Comparison of ENCODE assay signal across 28 cellular contexts in the genomic region with DNA sequence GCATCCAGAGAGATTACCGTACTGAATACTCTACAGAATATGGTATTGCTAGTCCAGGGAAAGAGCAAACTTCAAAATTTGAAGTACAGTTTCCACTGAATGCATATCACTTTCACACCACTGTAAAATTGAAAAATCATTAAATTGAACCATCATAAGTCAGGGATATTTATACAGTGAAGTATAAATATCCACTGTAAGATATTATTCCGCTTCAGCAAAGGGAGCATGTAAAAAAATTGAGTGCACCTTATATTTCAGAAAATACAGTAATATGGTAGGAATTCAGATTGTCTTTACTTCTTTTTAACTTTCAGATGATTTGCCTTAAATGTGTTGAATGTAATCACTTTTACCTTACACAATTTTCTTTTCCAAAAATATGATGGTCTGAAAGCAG.
"Had no signal": no experiment of that assay in that cellular context is flagged by ENCODE, and none has a peak within 500 bp of the region (broad histone marks: within the 10 kb centered on the region; RNA-seq: fewer than 3 reads in every experiment).

No MANE protein-coding gene starts in this region.

- H3K79me2 ChIP-seq: parathyroid adenoma had no signal

- FAIRE-seq: pancreas, small intestine had no signal

- H3K27ac ChIP-seq: neural progenitor cell, neutrophil, ovary, pancreas, parathyroid adenoma, prostate gland, psoas muscle, right atrium auricular region, sigmoid colon, skin epidermis, spleen had no signal

- DNase-seq: naive thymus-derived CD4-positive, alpha-beta T cell; naive thymus-derived CD8-positive, alpha-beta T cell; natural killer cell; nephron progenitor cell; nucleus accumbens; occipital lobe; ovary; pancreas; posterior cingulate gyrus; psoas muscle; retina; right cardiac atrium; sigmoid colon; small intestine; spleen; stimulated activated CD4-positive, alpha-beta T cell treated with anti-CD3 and anti-CD28 coated beads, Interleukin-12 subunit alpha, Interleukin-12 subunit beta, amount 100 ng/mL, for 4 hours; stimulated activated CD4-positive, alpha-beta T cell treated with anti-CD3 and anti-CD28 coated beads, Interleukin-15, amount 100 ng/mL, for 24 hours; stimulated activated CD4-positive, alpha-beta T cell treated with anti-CD3 and anti-CD28 coated beads, Interleukin-1b, Interleukin-23, amount 100 ng/mL, for 48 hours; stimulated activated CD4-positive, alpha-beta T cell treated with anti-CD3 and anti-CD28 coated beads, Interleukin-2, amount 100 ng/mL, for 24 hours had no signal

- H3K36me3 ChIP-seq: neural progenitor cell, neutrophil, ovary, pancreas, prostate gland, right atrium auricular region, sigmoid colon, spleen had no signal

- H3K4me1 ChIP-seq: parathyroid adenoma, psoas muscle had no signal

- ATAC-seq: naive thymus-derived CD4-positive, alpha-beta T cell; naive thymus-derived CD8-positive, alpha-beta T cell; natural killer cell; natural killer cell treated with Interleukin-12 subunit alpha and Interleukin-12 subunit beta and Interleukin-15 and Interleukin-18, amount 100 ng/mL, for 72 hours; pancreas; psoas muscle; right cardiac atrium; sciatic nerve had no signal

- H3K4me3 ChIP-seq: neural progenitor cell, ovary, pancreas, prostate gland, psoas muscle, right atrium auricular region, sigmoid colon, skin epidermis, smooth muscle cell, spleen had no signal

- H2AFZ ChIP-seq: neural progenitor cell, parathyroid adenoma had no signal

- H3K9me3 ChIP-seq: neutrophil, ovary, pancreas, prostate gland, psoas muscle, right atrium auricular region, sigmoid colon had no signal

- H3K4me2 ChIP-seq: neural progenitor cell, smooth muscle cell had no signal

- H3K9ac ChIP-seq: neural progenitor cell, parathyroid adenoma had no signal

- H3K27me3 ChIP-seq: neural progenitor cell, ovary, pancreas, right atrium auricular region, sigmoid colon had no signal
